ENCODE assay signal across 1 cellular context in genomic region chr4:40750461-40751258, GRCh38.
TF ChIP-seq lines count a peak whose summit lies in the region.

No MANE protein-coding gene starts in this region.

TF ChIP-seq in GM12878, 131 proteins besides CTCF, POLR2A, EP300 and RAD21 (continued from another document):
- TF ChIP-seq MAX (IDR thresholded peaks at IDR 0.05; ENCODE audit: low read depth, low read length) (no peak), ETV6 (conservative IDR thresholded peaks at IDR 0.05 in 1 of 2, IDR thresholded peaks at IDR 0.05 in 1 of 2; ENCODE audit: borderline replicate concordance in 1 of 2, low read depth in 1 of 2) (no peak), ELK1 (IDR thresholded peaks at IDR 0.05; ENCODE audit: low read depth, low read length) (no peak), MEF2B (IDR thresholded peaks at IDR 0.05; ENCODE audit: partially characterized antibody, poor library complexity, severe bottlenecking) (no peak), NBN (IDR thresholded peaks at IDR 0.05) (no peak), CBX5 (IDR thresholded peaks at IDR 0.05; ENCODE audit: low read depth) (no peak), RCOR1 (conservative IDR thresholded peaks at IDR 0.05; ENCODE audit: low read depth, low read length) (no peak), RBBP5 (conservative IDR thresholded peaks at IDR 0.05) (no peak), SP1 (IDR thresholded peaks at IDR 0.05; ENCODE audit: low read depth, low read length) (no peak)
- TF ChIP-seq, protein P1, sequence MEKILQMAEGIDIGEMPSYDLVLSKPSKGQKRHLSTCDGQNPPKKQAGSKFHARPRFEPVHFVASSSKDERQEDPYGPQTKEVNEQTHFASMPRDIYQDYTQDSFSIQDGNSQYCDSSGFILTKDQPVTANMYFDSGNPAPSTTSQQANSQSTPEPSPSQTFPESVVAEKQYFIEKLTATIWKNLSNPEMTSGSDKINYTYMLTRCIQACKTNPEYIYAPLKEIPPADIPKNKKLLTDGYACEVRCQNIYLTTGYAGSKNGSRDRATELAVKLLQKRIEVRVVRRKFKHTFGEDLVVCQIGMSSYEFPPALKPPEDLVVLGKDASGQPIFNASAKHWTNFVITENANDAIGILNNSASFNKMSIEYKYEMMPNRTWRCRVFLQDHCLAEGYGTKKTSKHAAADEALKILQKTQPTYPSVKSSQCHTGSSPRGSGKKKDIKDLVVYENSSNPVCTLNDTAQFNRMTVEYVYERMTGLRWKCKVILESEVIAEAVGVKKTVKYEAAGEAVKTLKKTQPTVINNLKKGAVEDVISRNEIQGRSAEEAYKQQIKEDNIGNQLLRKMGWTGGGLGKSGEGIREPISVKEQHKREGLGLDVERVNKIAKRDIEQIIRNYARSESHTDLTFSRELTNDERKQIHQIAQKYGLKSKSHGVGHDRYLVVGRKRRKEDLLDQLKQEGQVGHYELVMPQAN (conservative IDR thresholded peaks at IDR 0.05): no peak
